In genomic region chr2:238439912-238440311, GRCh38 we compare ENCODE assay signal across 14 cellular contexts. TPM values are rescaled to one million over a fixed set of nuclear protein-coding genes. Genes with fewer than 3 reads are reported as not detected.
DNase-seq lines count a peak whose midpoint lies in the region; ATAC-seq and TF ChIP-seq lines count a peak whose summit lies in the region.
"Had no signal": no experiment of that assay in that cellular context is flagged by ENCODE, and none has a peak within 500 bp of the region (broad histone marks: within the 10 kb centered on the region; RNA-seq: fewer than 3 reads in every experiment).

No MANE protein-coding gene starts in this region.

- H3K9me3 ChIP-seq in SK-N-SH, result no peaks in the 10 kb centered on the region
- no peaks in the 10 kb centered on the region for H3K9me3 ChIP-seq in gastrocnemius medialis

- H3F3A ChIP-seq in SK-N-SH (replicated peaks; ENCODE audit: insufficient read depth), result peaks cover 8% of the 10 kb centered on the region

- DNase-seq in activated CD4-positive, CD25-positive, alpha-beta regulatory T cell treated with anti-CD3 and anti-CD28 coated beads, Interleukin-2, amount 50 U/mL, for 72 hours, result no peak
- DNase-seq in SK-N-SH (no peak), gastrocnemius medialis (no peak)
- no peak for DNase-seq in effector memory CD8-positive, alpha-beta T cell
- DNase-seq in stimulated activated CD4-positive, alpha-beta T cell treated with anti-CD3 and anti-CD28 coated beads, Interleukin-1b, Interleukin-23, amount 100 ng/mL, for 48 hours, result no peak
- DNase-seq: NCI-H2171 treated with DMSO at 0.1 percent for 48 hours; occipital lobe; stimulated activated naive B cell treated with anti-CD40 and anti-IgM and Interleukin-4, amounts not matched to agents 10 μg/mL and 1 μg/mL and 100 μg/mL, for 72 hours; T-helper 9 cell had no signal

- CTCF ChIA-PET in SK-N-SH (lab: Yijun Ruan, JAX), result interaction anchor here (1.1 kb wide), 1 partner anchor 8 kb away, joined by 3 read pairs; no protein-coding TSS in a partner anchor

- peak overlapping the region; percentile 10 to 65 for H3K4me3 Mint-ChIP-seq in effector memory CD8-positive, alpha-beta T cell
- H3K4me3 Mint-ChIP-seq: stimulated activated naive B cell treated with anti-CD40 and anti-IgM and Interleukin-4, amounts not matched to agents 10 μg/mL and 1 μg/mL and 100 μg/mL, for 72 hours had no signal

- peak; percentile 21 to 39 for ATAC-seq in activated CD4-positive, CD25-positive, alpha-beta regulatory T cell treated with anti-CD3 and anti-CD28 coated beads, Interleukin-2, amount 50 U/mL, for 24 hours
- ATAC-seq in effector memory CD8-positive, alpha-beta T cell (replicated peaks), result no peak
- peak; percentile 80 to 88 for ATAC-seq in gastrocnemius medialis
- ATAC-seq in HG03354 (IDR thresholded peaks at IDR 0.05; ENCODE audit: poor library complexity, severe bottlenecking, unreplicated experiment), result no peak
- ATAC-seq in HG03045 (IDR thresholded peaks at IDR 0.05; ENCODE audit: unreplicated experiment), result no peak
- ATAC-seq: stimulated activated naive B cell treated with anti-CD40 and anti-IgM and Interleukin-4, amounts not matched to agents 10 μg/mL and 1 μg/mL and 100 μg/mL, for 72 hours had no signal

- in situ Hi-C loops in gastrocnemius medialis (cut with MboI; ENCODE audit: low sequenced_read_pairs in 4 of 4), result no loop called here

- no peak overlapping the region for H3K9ac ChIP-seq in SK-N-SH
- H3K9ac ChIP-seq: KMS-11 had no signal

- H3K4me3 ChIP-seq in SK-N-SH (ENCODE audit: low read depth in 2 of 2, low read length in 1 of 2) (no peak overlapping the region), gastrocnemius medialis (no peak overlapping the region)

- TF ChIP-seq POLR2A in gastrocnemius medialis (IDR thresholded peaks at IDR 0.05), result no peak

- no peaks in the 10 kb centered on the region for H3K27me3 Mint-ChIP-seq in effector memory CD8-positive, alpha-beta T cell
- H3K27me3 Mint-ChIP-seq: stimulated activated naive B cell treated with anti-CD40 and anti-IgM and Interleukin-4, amounts not matched to agents 10 μg/mL and 1 μg/mL and 100 μg/mL, for 72 hours had no signal

- TF ChIP-seq EP300 in SK-N-SH (IDR thresholded peaks at IDR 0.05; ENCODE audit: borderline replicate concordance in 1 of 2, low read depth in 1 of 2, low read length in 1 of 2), result no peak

- peak overlapping the region; percentile 57 to 89 for H3K27ac Mint-ChIP-seq in effector memory CD8-positive, alpha-beta T cell
- H3K27ac Mint-ChIP-seq: stimulated activated naive B cell treated with anti-CD40 and anti-IgM and Interleukin-4, amounts not matched to agents 10 μg/mL and 1 μg/mL and 100 μg/mL, for 72 hours had no signal

- H3K27ac ChIP-seq in SK-N-SH (ENCODE audit: low read depth in 2 of 2, low read length in 1 of 2), result peak overlapping the region in 1 of 2 experiments; percentile 84; a peak in 2 of 4 replicates
- peak overlapping the region; percentile 7 to 65 (median 24) for H3K27ac ChIP-seq in gastrocnemius medialis
- H3K27ac ChIP-seq: 22Rv1, KMS-11 had no signal

- 84% methylated on average over 2 of the region's 2 CpGs for WGBS in SK-N-SH (ENCODE audit: low lambda C conversion rate)

- H3K36me3 Mint-ChIP-seq in effector memory CD8-positive, alpha-beta T cell (ENCODE audit: insufficient read depth), result peaks cover 62% of the 10 kb centered on the region

- H3K9me2 ChIP-seq in SK-N-SH, result no peaks in the 10 kb centered on the region

- peaks cover 100% of the 10 kb centered on the region for H3K79me2 ChIP-seq in SK-N-SH (ENCODE audit: insufficient read depth)

- H3K4me1 ChIP-seq in SK-N-SH (ENCODE audit: control insufficient read depth in 1 of 2, insufficient read depth in 2 of 2, low read depth in 1 of 2, low read length in 1 of 2) (peaks cover 10 to 18% of the 10 kb centered on the region in 2 experiments; a peak in 3 of 4 replicates), gastrocnemius medialis (peaks cover 16 to 22% of the 10 kb centered on the region in 2 donors)

- peaks cover 26 to 60% of the 10 kb centered on the region in 2 donors for H3K4me1 Mint-ChIP-seq in effector memory CD8-positive, alpha-beta T cell (ENCODE audit: low read depth in 2 of 2)

- H3K4me2 ChIP-seq in SK-N-SH, result peak overlapping the region; percentile 27
- H3K4me2 ChIP-seq: KMS-11 had no signal

- H4K20me1 ChIP-seq in SK-N-SH (ENCODE audit: insufficient read depth), result peaks cover 33% of the 10 kb centered on the region

- intact Hi-C loops in gastrocnemius medialis (cut with DNase I; ENCODE audit: low total_unique reads), result no loop called here

- no peak overlapping the region for H2AFZ ChIP-seq in SK-N-SH (ENCODE audit: low read depth)

- no peak for TF ChIP-seq RAD21 in SK-N-SH (IDR thresholded peaks at IDR 0.05; ENCODE audit: low read length)

- TF ChIP-seq CTCF in SK-N-SH (IDR thresholded peaks at IDR 0.05), result no peak
- no peak for TF ChIP-seq CTCF in gastrocnemius medialis (IDR thresholded peaks at IDR 0.05 in 4 of 5, conservative IDR thresholded peaks at IDR 0.05 in 1 of 5)

- no peaks in the 10 kb centered on the region for H3K9me3 Mint-ChIP-seq in effector memory CD8-positive, alpha-beta T cell
- H3K9me3 Mint-ChIP-seq: stimulated activated naive B cell treated with anti-CD40 and anti-IgM and Interleukin-4, amounts not matched to agents 10 μg/mL and 1 μg/mL and 100 μg/mL, for 72 hours had no signal

- POLR2A ChIA-PET in SK-N-SH (lab: Yijun Ruan, JAX), result no interaction called here

- H3K36me3 ChIP-seq in SK-N-SH (replicated peaks in 1 of 2; ENCODE audit: control insufficient read depth in 1 of 2, insufficient read depth in 2 of 2, low read length in 1 of 2), result peaks cover 58 to 70% of the 10 kb centered on the region in 2 experiments
- peaks cover 0 to 17% of the 10 kb centered on the region in 2 donors for H3K36me3 ChIP-seq in gastrocnemius medialis

- H3K27me3 ChIP-seq in SK-N-SH (ENCODE audit: insufficient read depth), result no peaks in the 10 kb centered on the region
- H3K27me3 ChIP-seq in gastrocnemius medialis, result no peaks in the 10 kb centered on the region

TF ChIP-seq in SK-N-SH, 30 proteins besides CTCF, POLR2A, EP300 and RAD21:
- TF ChIP-seq USF1 (IDR thresholded peaks at IDR 0.05; ENCODE audit: borderline replicate concordance, low read depth), result no peak
- no peak for TF ChIP-seq FOSL2 (IDR thresholded peaks at IDR 0.05; ENCODE audit: borderline replicate concordance, low read depth)
- TF ChIP-seq FOXM1 (IDR thresholded peaks at IDR 0.05; ENCODE audit: low read depth), result no peak
- TF ChIP-seq RFX5 (IDR thresholded peaks at IDR 0.05; ENCODE audit: low read length), result no peak
- TF ChIP-seq MXI1 (IDR thresholded peaks at IDR 0.05; ENCODE audit: low read depth, low read length), result no peak
- no peak for TF ChIP-seq POLR2AphosphoS5 (IDR thresholded peaks at IDR 0.05; ENCODE audit: low read depth, low read length)
- no peak for TF ChIP-seq TAF1 (IDR thresholded peaks at IDR 0.05; ENCODE audit: borderline replicate concordance, low read depth, low read length)
- TF ChIP-seq JUND (IDR thresholded peaks at IDR 0.05), result no peak
- TF ChIP-seq, protein P1, sequence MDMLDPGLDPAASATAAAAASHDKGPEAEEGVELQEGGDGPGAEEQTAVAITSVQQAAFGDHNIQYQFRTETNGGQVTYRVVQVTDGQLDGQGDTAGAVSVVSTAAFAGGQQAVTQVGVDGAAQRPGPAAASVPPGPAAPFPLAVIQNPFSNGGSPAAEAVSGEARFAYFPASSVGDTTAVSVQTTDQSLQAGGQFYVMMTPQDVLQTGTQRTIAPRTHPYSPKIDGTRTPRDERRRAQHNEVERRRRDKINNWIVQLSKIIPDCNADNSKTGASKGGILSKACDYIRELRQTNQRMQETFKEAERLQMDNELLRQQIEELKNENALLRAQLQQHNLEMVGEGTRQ (IDR thresholded peaks at IDR 0.05; ENCODE audit: borderline replicate concordance, low read depth, low read length), result no peak

RNA-seq across cellular contexts. Expression of gene ASB1, which starts 13.2 kb away (rescaled TPM):
- 33.3 and 33.6 TPM in 2 replicates for polyA plus RNA-seq in SK-N-SH (2012; rRNA removed)
- polyA plus RNA-seq in SK-N-SH (2012; cell fraction: cytosol; rRNA removed), result 23.3 and 25.2 TPM in 2 replicates
- 80.7 and 86.5 TPM in 2 replicates for polyA plus RNA-seq in SK-N-SH (2012; cell fraction: nucleus; rRNA removed)
- total RNA-seq in gastrocnemius medialis, result 10 to 100 TPM; 17.1 to 33.6 (median 26.3) TPM

Comparison
In these comparisons a context has a peak if more than half of its experiments do, and no peak if none do; other contexts are left out.
1. ATAC-seq: peak in activated CD4-positive, CD25-positive, alpha-beta regulatory T cell treated with anti-CD3 and anti-CD28 coated beads, Interleukin-2, amount 50 U/mL, for 24 hours (2 of 2) and gastrocnemius medialis (2 of 2); none in effector memory CD8-positive, alpha-beta T cell (single experiment), HG03354 (single experiment) and HG03045 (single experiment).